1 cellular context compared by ENCODE assay signal in the genomic region with DNA sequence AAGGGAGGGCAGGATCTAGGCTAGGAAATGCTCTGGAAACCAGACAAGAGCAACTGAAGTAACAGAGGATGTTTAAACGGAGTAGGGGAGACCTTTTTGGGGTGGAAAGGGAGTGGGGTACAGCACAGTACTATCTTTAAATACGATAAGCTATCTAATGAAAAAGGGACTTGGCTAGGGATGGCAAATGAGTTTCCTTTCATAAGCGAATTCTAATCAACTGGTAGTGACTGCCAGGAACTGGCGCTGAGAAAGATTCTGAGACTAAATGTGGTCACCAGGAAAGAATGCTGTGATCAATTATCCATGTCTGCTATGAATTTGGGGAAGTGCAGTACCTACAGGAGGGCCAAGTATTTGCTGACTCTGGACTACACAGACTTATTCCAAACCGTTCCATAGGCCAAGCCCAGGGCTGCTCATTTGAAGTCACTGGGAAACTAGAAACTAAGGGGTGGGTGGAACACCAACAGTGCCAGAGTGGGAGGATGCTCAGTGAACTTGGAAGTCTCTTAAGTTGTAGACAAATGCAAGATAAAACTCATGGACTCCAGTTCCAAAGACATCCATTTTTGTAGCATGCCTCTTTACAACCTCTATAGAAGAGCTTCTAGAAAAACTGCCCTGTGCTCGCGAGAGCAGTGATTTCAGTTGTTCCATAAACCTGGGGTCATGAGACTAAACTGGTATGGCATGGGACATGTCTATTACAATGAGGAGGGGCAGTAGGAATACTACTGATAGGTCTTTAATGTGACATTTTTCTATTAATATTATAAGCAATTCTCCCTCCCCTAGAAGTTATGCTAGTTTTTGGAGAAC.
TF ChIP-seq lines count a peak whose summit lies in the region.

No MANE protein-coding gene starts in this region.

TF ChIP-seq in neural cell, 6 proteins besides CTCF, POLR2A, EP300 and RAD21 (continued from another document):
- TF ChIP-seq, protein P1, sequence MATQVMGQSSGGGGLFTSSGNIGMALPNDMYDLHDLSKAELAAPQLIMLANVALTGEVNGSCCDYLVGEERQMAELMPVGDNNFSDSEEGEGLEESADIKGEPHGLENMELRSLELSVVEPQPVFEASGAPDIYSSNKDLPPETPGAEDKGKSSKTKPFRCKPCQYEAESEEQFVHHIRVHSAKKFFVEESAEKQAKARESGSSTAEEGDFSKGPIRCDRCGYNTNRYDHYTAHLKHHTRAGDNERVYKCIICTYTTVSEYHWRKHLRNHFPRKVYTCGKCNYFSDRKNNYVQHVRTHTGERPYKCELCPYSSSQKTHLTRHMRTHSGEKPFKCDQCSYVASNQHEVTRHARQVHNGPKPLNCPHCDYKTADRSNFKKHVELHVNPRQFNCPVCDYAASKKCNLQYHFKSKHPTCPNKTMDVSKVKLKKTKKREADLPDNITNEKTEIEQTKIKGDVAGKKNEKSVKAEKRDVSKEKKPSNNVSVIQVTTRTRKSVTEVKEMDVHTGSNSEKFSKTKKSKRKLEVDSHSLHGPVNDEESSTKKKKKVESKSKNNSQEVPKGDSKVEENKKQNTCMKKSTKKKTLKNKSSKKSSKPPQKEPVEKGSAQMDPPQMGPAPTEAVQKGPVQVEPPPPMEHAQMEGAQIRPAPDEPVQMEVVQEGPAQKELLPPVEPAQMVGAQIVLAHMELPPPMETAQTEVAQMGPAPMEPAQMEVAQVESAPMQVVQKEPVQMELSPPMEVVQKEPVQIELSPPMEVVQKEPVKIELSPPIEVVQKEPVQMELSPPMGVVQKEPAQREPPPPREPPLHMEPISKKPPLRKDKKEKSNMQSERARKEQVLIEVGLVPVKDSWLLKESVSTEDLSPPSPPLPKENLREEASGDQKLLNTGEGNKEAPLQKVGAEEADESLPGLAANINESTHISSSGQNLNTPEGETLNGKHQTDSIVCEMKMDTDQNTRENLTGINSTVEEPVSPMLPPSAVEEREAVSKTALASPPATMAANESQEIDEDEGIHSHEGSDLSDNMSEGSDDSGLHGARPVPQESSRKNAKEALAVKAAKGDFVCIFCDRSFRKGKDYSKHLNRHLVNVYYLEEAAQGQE (IDR thresholded peaks at IDR 0.05; ENCODE audit: borderline replicate concordance) = no peak
- TF ChIP-seq SMC3 (conservative IDR thresholded peaks at IDR 0.05; ENCODE audit: poor library complexity) (no peak), EZH2 (IDR thresholded peaks at IDR 0.05; ENCODE audit: borderline replicate concordance, insufficient read depth, low read length, poor library complexity, severe bottlenecking) (no peak)
TF ChIP-seq in neural cell: peak in this region for 0.
